In genomic region chr6:11318835-11319813, GRCh38 we compare ENCODE assay signal across 9 cellular contexts.
DNase-seq lines count a peak whose midpoint lies in the region; ATAC-seq and TF ChIP-seq lines count a peak whose summit lies in the region.
"Had no signal": no experiment of that assay in that cellular context is flagged by ENCODE, and none has a peak within 500 bp of the region (broad histone marks: within the 10 kb centered on the region; RNA-seq: fewer than 3 reads in every experiment).

No MANE protein-coding gene starts in this region.

- H4K91ac ChIP-seq in neuronal stem cell (ENCODE audit: low read depth, low read length, poor library complexity): peak overlapping the region; percentile 11

- peak overlapping the region; percentile 52 for H3K4me2 ChIP-seq in PC-3 (ENCODE audit: low read length)
- no peak overlapping the region for H3K4me2 ChIP-seq in neuronal stem cell (ENCODE audit: insufficient read depth, low read length, poor library complexity, severe bottlenecking)

- POLR2A ChIA-PET in CD4-positive, alpha-beta T cell (lab: Charles Lee): no interaction called here
- POLR2A ChIA-PET in PC-3 (lab: Charles Lee; ENCODE audit: unreplicated experiment): interaction anchor here (0.8 to 0.9 kb wide), 3 partner anchors 48 to 112 kb away, joined by 4 to 7 read pairs (median 6); partner anchors contain the start of gene NEDD9

- no peak overlapping the region for H3K4ac ChIP-seq in neuronal stem cell (ENCODE audit: low read length)

- H3K9ac ChIP-seq in PC-3 (ENCODE audit: low read length): peak overlapping the region; percentile 41
- peak overlapping the region; percentile 53 for H3K9ac ChIP-seq in neuronal stem cell (ENCODE audit: low read depth, low read length, poor library complexity)

- no peaks in the 10 kb centered on the region for H3K79me2 ChIP-seq in PC-3 (ENCODE audit: low read length)

- CTCF ChIA-PET in CD4-positive, alpha-beta T cell (lab: Charles Lee): interaction anchor here (0.8 to 1.0 kb wide), 2 partner anchors 94 to 175 kb away, joined by 3 read pairs; no protein-coding TSS in a partner anchor
- CTCF ChIA-PET in PC-3 (lab: Charles Lee): interaction anchor here (0.5 kb wide), 1 partner anchor 178 kb away, joined by 3 read pairs; no protein-coding TSS in a partner anchor

- peak overlapping the region; percentile 85 for H3K27ac Mint-ChIP-seq in CD4-positive, alpha-beta T cell

- no peaks in the 10 kb centered on the region for H3K9me3 ChIP-seq in CD4-positive, alpha-beta T cell (ENCODE audit: control insufficient read depth, low read length)
- H3K9me3 ChIP-seq in PC-3 (ENCODE audit: low read length): no peaks in the 10 kb centered on the region
- peaks cover 0 to 5% of the 10 kb centered on the region in 2 donors for H3K9me3 ChIP-seq in neuronal stem cell (replicated peaks in 1 of 2; ENCODE audit: control insufficient read depth in 2 of 2, insufficient read depth in 1 of 2, low read depth in 1 of 2, low read length in 2 of 2)

- H3K23ac ChIP-seq in neuronal stem cell (ENCODE audit: low read depth, low read length, poor library complexity): no peak overlapping the region

- H3K4me3 Mint-ChIP-seq in CD4-positive, alpha-beta T cell: no peak overlapping the region

- no peaks in the 10 kb centered on the region for H3K79me1 ChIP-seq in neuronal stem cell (ENCODE audit: low read depth, low read length)

- no peaks in the 10 kb centered on the region for H4K20me1 ChIP-seq in PC-3 (ENCODE audit: low read length)

- peak overlapping the region; percentile 33 for H2BK12ac ChIP-seq in neuronal stem cell (ENCODE audit: low read length)

- intact Hi-C loops in CD4-positive, alpha-beta T cell (cut with DNase I, micrococcal nuclease): loop anchor here in 1 of 2 experiments (2.0 kb wide), 1 partner anchor 86 kb away; the partner anchor contains the start of gene NEDD9
- intact Hi-C loops in PC-3 (cut with micrococcal nuclease): loop anchor here (2.0 to 5.0 kb wide), 5 partner anchors 47 to 178 kb away; no protein-coding TSS in a partner anchor
- intact Hi-C loops in lower leg skin (cut with DNase I; ENCODE audit: low total_unique reads): no loop called here

- H2BK5ac ChIP-seq in neuronal stem cell (ENCODE audit: low read length): no peak overlapping the region

- no peak overlapping the region for H2AK5ac ChIP-seq in neuronal stem cell (ENCODE audit: low read depth, low read length)

- H3K4me3 ChIP-seq in PC-3 (ENCODE audit: low read length) (no peak overlapping the region), coronary artery (no peak overlapping the region), neuronal stem cell (ENCODE audit: low read length in 2 of 2) (peak overlapping the region in 1 of 2 donors; percentile 69), lower leg skin (ENCODE audit: low read depth, poor library complexity, severe bottlenecking) (no peak overlapping the region)

- peaks cover 4% of the 10 kb centered on the region for H3F3A ChIP-seq in PC-3 (ENCODE audit: low read length, unreplicated experiment)

- H3K36me3 ChIP-seq in PC-3 (ENCODE audit: low read depth, low read length) (no peaks in the 10 kb centered on the region), neuronal stem cell (replicated peaks in 1 of 2; ENCODE audit: control insufficient read depth in 2 of 2, insufficient read depth in 2 of 2, low read length in 2 of 2) (no peaks in the 10 kb centered on the region)

- peaks cover 40% of the 10 kb centered on the region for H3K4me1 Mint-ChIP-seq in CD4-positive, alpha-beta T cell (ENCODE audit: low read depth)

- H3K27ac ChIP-seq in CD4-positive, alpha-beta T cell (ENCODE audit: low read depth, low read length): no peak overlapping the region
- H3K27ac ChIP-seq in PC-3 (ENCODE audit: low read length) (peak overlapping the region; percentile 89), coronary artery (peak overlapping the region; percentile 47 to 70), neuronal stem cell (replicated peaks; ENCODE audit: low read length) (no peak overlapping the region)

- no peak for TF ChIP-seq CTCF in CD4-positive, alpha-beta T cell (IDR thresholded peaks at IDR 0.05)
- TF ChIP-seq CTCF in PC-3 (conservative IDR thresholded peaks at IDR 0.05; ENCODE audit: low read depth, low read length): no peak
- TF ChIP-seq CTCF in coronary artery (IDR thresholded peaks at IDR 0.05): no peak
- peak in 1 of 3 donors; percentile 55 for TF ChIP-seq CTCF in lower leg skin (IDR thresholded peaks at IDR 0.05)

- H2AFZ ChIP-seq in PC-3 (ENCODE audit: low read length) (peak overlapping the region; percentile 38; the same call in 1 of the 2 replicates), neuronal stem cell (ENCODE audit: low read length) (no peak overlapping the region)

- H4K8ac ChIP-seq in neuronal stem cell (ENCODE audit: low read depth, low read length): peak overlapping the region; percentile 8

- DNase-seq in CD4-positive, alpha-beta T cell: no peak
- DNase-seq in PC-3 (no peak), coronary artery (ENCODE audit: low spot score) (no peak), neuronal stem cell (ENCODE audit: low spot score) (no peak), NCI-H526 (lab: John Stamatoyannopoulos, UW) (no peak), lower leg skin (ENCODE audit: low spot score in 2 of 2) (no peak)
- DNase-seq: RPMI8226 had no signal

- no peak overlapping the region for H2BK15ac ChIP-seq in neuronal stem cell (ENCODE audit: low read length)

- no peak for ATAC-seq in CD4-positive, alpha-beta T cell (ENCODE audit: poor library complexity)
- ATAC-seq in PC-3 (no peak), HG02678 (IDR thresholded peaks at IDR 0.05; ENCODE audit: unreplicated experiment) (no peak), GM21447 (IDR thresholded peaks at IDR 0.05; ENCODE audit: unreplicated experiment) (no peak)

- peaks cover 64% of the 10 kb centered on the region for H3K4me1 ChIP-seq in PC-3 (ENCODE audit: insufficient read depth, low read length)
- H3K4me1 ChIP-seq in neuronal stem cell (ENCODE audit: control insufficient read depth in 2 of 2, insufficient read depth in 1 of 2, low read depth in 1 of 2, low read length in 2 of 2): peaks cover 7 to 10% of the 10 kb centered on the region in 2 donors

- H3K27me3 Mint-ChIP-seq in CD4-positive, alpha-beta T cell: no peaks in the 10 kb centered on the region

- no CpG with 5 or more reads among the region's 9 CpGs for WGBS in neuronal stem cell (ENCODE audit: extremely low coverage in 2 of 2, insufficient read length in 2 of 2, insufficient replicate concordance in 1 of 2), 2 donors
- 64 to 69% methylated on average over 9 of the region's 9 CpGs for WGBS in lower leg skin, 2 donors

- no peaks in the 10 kb centered on the region for H3K9me2 ChIP-seq in PC-3 (replicated peaks; ENCODE audit: low read length)

- peaks cover 61% of the 10 kb centered on the region for H3K36me3 Mint-ChIP-seq in CD4-positive, alpha-beta T cell (ENCODE audit: low read depth)

- H2BK120ac ChIP-seq in neuronal stem cell (ENCODE audit: low read depth, low read length): no peak overlapping the region

- BruUV-seq in PC-3 (replicated peaks; lab: Mats Ljungman, UMichigan): no TSS peak

- no peaks in the 10 kb centered on the region for H3K9me3 Mint-ChIP-seq in CD4-positive, alpha-beta T cell

- peak overlapping the region; percentile 49 for H3K14ac ChIP-seq in neuronal stem cell (ENCODE audit: low read length)

- peak overlapping the region; percentile 15 for H3K18ac ChIP-seq in neuronal stem cell (ENCODE audit: low read length)

- no peaks in the 10 kb centered on the region for H3K27me3 ChIP-seq in CD4-positive, alpha-beta T cell (ENCODE audit: control insufficient read depth, insufficient read depth, low read length)
- no peaks in the 10 kb centered on the region for H3K27me3 ChIP-seq in PC-3 (ENCODE audit: low read length)
- peaks cover 0 to 2% (median 0%) of the 10 kb centered on the region in 3 experiments for H3K27me3 ChIP-seq in neuronal stem cell (ENCODE audit: control insufficient read depth in 3 of 3, insufficient read depth in 3 of 3, low read depth in 1 of 3, low read length in 3 of 3)

- no peak for TF ChIP-seq POLR2A in lower leg skin (IDR thresholded peaks at IDR 0.05)

Comparison
In these comparisons a context has a peak if more than half of its experiments do, and no peak if none do; other contexts are left out.
1. H3K27ac ChIP-seq: peak in PC-3 (single experiment) and coronary artery (2 of 2); none in CD4-positive, alpha-beta T cell (single experiment) and neuronal stem cell (single experiment).